In genomic region chr1:113874017-113874879, GRCh38 we compare ENCODE assay signal across 8 cellular contexts. TPM values are rescaled to one million over a fixed set of nuclear protein-coding genes. Genes with fewer than 3 reads are reported as not detected.
DNase-seq lines count a peak whose midpoint lies in the region; ATAC-seq and TF ChIP-seq lines count a peak whose summit lies in the region.

No MANE protein-coding gene starts in this region.

- H3K4me2 ChIP-seq in Loucy (ENCODE audit: low read depth, low read length, poor library complexity, severe bottlenecking) = peak overlapping the region; percentile 72
- H3K4me2 ChIP-seq in neural progenitor cell = no peak overlapping the region

- H3K36me3 ChIP-seq in Loucy (ENCODE audit: insufficient read depth, low read length) = no peaks in the 10 kb centered on the region
- no peaks in the 10 kb centered on the region for H3K36me3 ChIP-seq in neural progenitor cell
- H3K36me3 ChIP-seq in heart left ventricle = no peaks in the 10 kb centered on the region

- H3K9me3 ChIP-seq in Loucy (ENCODE audit: insufficient read depth, low read depth, low read length) = no peaks in the 10 kb centered on the region
- no peaks in the 10 kb centered on the region for H3K9me3 ChIP-seq in neural progenitor cell (ENCODE audit: low read depth)
- H3K9me3 ChIP-seq in heart left ventricle = no peaks in the 10 kb centered on the region

- H3K27me3 ChIP-seq in Loucy (ENCODE audit: insufficient read depth, low read length, poor library complexity, severe bottlenecking) (no peaks in the 10 kb centered on the region), neural progenitor cell (no peaks in the 10 kb centered on the region), heart left ventricle (no peaks in the 10 kb centered on the region)

- H3K79me2 ChIP-seq in Loucy (ENCODE audit: insufficient read depth, low read length) = peaks cover 22% of the 10 kb centered on the region
- H3K79me2 ChIP-seq in neural progenitor cell (ENCODE audit: low read depth) = no peaks in the 10 kb centered on the region

- H3K36me3 Mint-ChIP-seq in activated naive CD4-positive, alpha-beta T cell treated with anti-CD3 and anti-CD28 coated beads, Interleukin-2, amount 50 U/mL, for 72 hours = peaks cover 5 to 12% of the 10 kb centered on the region in 2 donors
- no peaks in the 10 kb centered on the region for H3K36me3 Mint-ChIP-seq in neural progenitor cell

- peak; percentile 14 for DNase-seq in ACHN
- DNase-seq in activated naive CD4-positive, alpha-beta T cell treated with anti-CD3 and anti-CD28 coated beads, Interleukin-2, amount 50 U/mL, for 72 hours (ENCODE audit: low spot score in 2 of 2) = no peak
- DNase-seq in neural progenitor cell (ENCODE audit: low spot score) = peak; percentile 9
- no peak for DNase-seq in heart left ventricle
- no peak for DNase-seq in NCI-H1092 treated with DMSO at 0.1 percent for 48 hours (lab: John Stamatoyannopoulos, UW)

- H3K9ac ChIP-seq in Loucy (ENCODE audit: low read depth, low read length, poor library complexity, severe bottlenecking) (peak overlapping the region; percentile 86), neural progenitor cell (no peak overlapping the region)

- ATAC-seq in GM18498 (IDR thresholded peaks at IDR 0.05; ENCODE audit: unreplicated experiment) = peak; percentile 35
- ATAC-seq in activated naive CD4-positive, alpha-beta T cell treated with anti-CD3 and anti-CD28 coated beads, Interleukin-2, amount 50 U/mL, for 72 hours = peak; percentile 57 to 71
- ATAC-seq in heart left ventricle = no peak
- ATAC-seq in GM19324 (IDR thresholded peaks at IDR 0.05; ENCODE audit: low FRiP score, unreplicated experiment) = no peak

- WGBS in heart left ventricle, 4 donors = 73 to 81% (median 78%) methylated on average over 1 of the region's 1 CpG

- no peak for TF ChIP-seq POLR2A in heart left ventricle (IDR thresholded peaks at IDR 0.05)

- H4K20me1 ChIP-seq in Loucy (ENCODE audit: insufficient read depth, low read length, poor library complexity, severe bottlenecking) (no peaks in the 10 kb centered on the region), neural progenitor cell (ENCODE audit: low read depth) (no peaks in the 10 kb centered on the region)

- peaks cover 0 to 6% of the 10 kb centered on the region in 2 donors for H3K9me3 Mint-ChIP-seq in activated naive CD4-positive, alpha-beta T cell treated with anti-CD3 and anti-CD28 coated beads, Interleukin-2, amount 50 U/mL, for 72 hours
- no peaks in the 10 kb centered on the region for H3K9me3 Mint-ChIP-seq in neural progenitor cell

- H3K4me3 ChIP-seq in Loucy (ENCODE audit: low read length, poor library complexity, severe bottlenecking) (peak overlapping the region; percentile 27), neural progenitor cell (no peak overlapping the region), heart left ventricle (no peak overlapping the region)

- peak overlapping the region; percentile 69 to 88 for H3K27ac Mint-ChIP-seq in activated naive CD4-positive, alpha-beta T cell treated with anti-CD3 and anti-CD28 coated beads, Interleukin-2, amount 50 U/mL, for 72 hours
- H3K27ac Mint-ChIP-seq in neural progenitor cell = no peak overlapping the region

- H3K27ac ChIP-seq in neural progenitor cell (no peak overlapping the region), heart left ventricle (peak overlapping the region in 1 of 12 donors; percentile 91)

- in situ Hi-C loops in ACHN (cut with HindIII; ENCODE audit: low pct_ligation_motif_present, low pct_unique_long_range_greater_than_20kb, low sequenced_read_pairs) = no loop called here

- peak overlapping the region; percentile 77; the same call in 1 of the 2 replicates for H2AFZ ChIP-seq in Loucy (ENCODE audit: low read length)
- H2AFZ ChIP-seq in neural progenitor cell (replicated peaks) = peak overlapping the region; percentile 61

- no peaks in the 10 kb centered on the region for H3K4me1 Mint-ChIP-seq in neural progenitor cell

- H3F3A ChIP-seq in Loucy (ENCODE audit: low read depth) (0 out of 2 replicates have a peak, but pooled peaks cover 2% of the 10 kb centered on the region), neural progenitor cell (ENCODE audit: low read depth) (no peaks in the 10 kb centered on the region)

- peaks cover 2% of the 10 kb centered on the region for H3K27me3 Mint-ChIP-seq in neural progenitor cell (ENCODE audit: insufficient read depth, low read depth)

- no peak overlapping the region for H3K4me3 Mint-ChIP-seq in neural progenitor cell

- H3K9me2 ChIP-seq in Loucy (replicated peaks; ENCODE audit: low read depth, low read length) = no peaks in the 10 kb centered on the region

- peaks cover 62% of the 10 kb centered on the region for H3K4me1 ChIP-seq in Loucy (ENCODE audit: insufficient read depth, low read length, poor library complexity, severe bottlenecking)
- no peaks in the 10 kb centered on the region for H3K4me1 ChIP-seq in neural progenitor cell
- H3K4me1 ChIP-seq in heart left ventricle = peaks cover 0 to 35% (median 0%) of the 10 kb centered on the region in 12 donors

- intact Hi-C loops in heart left ventricle (cut with DNase I) = no loop called here

- TF ChIP-seq CTCF in Loucy (conservative IDR thresholded peaks at IDR 0.05; ENCODE audit: low read length) = peak; percentile 75
- peak; percentile 35 for TF ChIP-seq CTCF in neural progenitor cell (IDR thresholded peaks at IDR 0.05)
- TF ChIP-seq CTCF in heart left ventricle (IDR thresholded peaks at IDR 0.05) = no peak

RNA-seq across cellular contexts. Expression of gene PTPN22, which starts 2.7 kb away (rescaled TPM):
- 10 to 100 TPM; 54.4 to 55.3 TPM for total RNA-seq in activated naive CD4-positive, alpha-beta T cell treated with anti-CD3 and anti-CD28 coated beads, Interleukin-2, amount 50 U/mL, for 72 hours
- not detected in 2 replicates for total RNA-seq in neural progenitor cell (ENCODE audit: low replicate concordance)
- 1 to 10 TPM in 2 of 9 donors, under 1 TPM in 7; 0.16 to 4.2 (median 0.60) TPM for total RNA-seq in heart left ventricle
- under 1 TPM; 0.21 to 0.23 TPM for polyA plus RNA-seq in heart left ventricle

RNA-seq across cellular contexts. Expression of gene BCL2L15, which starts 13.1 kb away (rescaled TPM):
- total RNA-seq in activated naive CD4-positive, alpha-beta T cell treated with anti-CD3 and anti-CD28 coated beads, Interleukin-2, amount 50 U/mL, for 72 hours = 1 to 10 TPM; 1.1 to 1.3 TPM
- 0.04 and 0.31 TPM in 2 replicates for total RNA-seq in neural progenitor cell (ENCODE audit: low replicate concordance)
- under 1 TPM in 4 of 9 donors, not detected in 5; 0.07 to 0.61 (median 0.38) TPM for total RNA-seq in heart left ventricle
- under 1 TPM; 0.01 to 0.08 TPM for polyA plus RNA-seq in heart left ventricle

RNA-seq across cellular contexts. Expression of gene AP4B1, which starts 30.4 kb away (rescaled TPM):
- total RNA-seq in activated naive CD4-positive, alpha-beta T cell treated with anti-CD3 and anti-CD28 coated beads, Interleukin-2, amount 50 U/mL, for 72 hours = 10 to 100 TPM; 58.9 to 71.6 TPM
- total RNA-seq in neural progenitor cell (ENCODE audit: low replicate concordance) = 13.1 and 27.7 TPM in 2 replicates
- total RNA-seq in heart left ventricle = 10 to 100 TPM in 6 of 9 donors, 1 to 10 TPM in 3; 7.3 to 17.2 (median 10.8) TPM
- 1 to 10 TPM; 7.5 to 9.4 TPM for polyA plus RNA-seq in heart left ventricle

RNA-seq across cellular contexts. Expression of gene DCLRE1B, which starts 30.9 kb away (rescaled TPM):
- total RNA-seq in activated naive CD4-positive, alpha-beta T cell treated with anti-CD3 and anti-CD28 coated beads, Interleukin-2, amount 50 U/mL, for 72 hours = 10 to 100 TPM; 15.9 to 21.8 TPM
- total RNA-seq in neural progenitor cell (ENCODE audit: low replicate concordance) (8.0 and 11.9 TPM in 2 replicates), heart left ventricle (1 to 10 TPM; 1.2 to 6.0 (median 2.2) TPM)
- polyA plus RNA-seq in heart left ventricle = 1 to 10 TPM in 1 of 2 donors, under 1 TPM in 1; 0.38 to 2.8 TPM

RNA-seq across cellular contexts. Expression of gene HIPK1, which starts 54.9 kb away (rescaled TPM):
- 10 to 100 TPM; 43.7 to 75.8 TPM for total RNA-seq in activated naive CD4-positive, alpha-beta T cell treated with anti-CD3 and anti-CD28 coated beads, Interleukin-2, amount 50 U/mL, for 72 hours
- total RNA-seq in neural progenitor cell (ENCODE audit: low replicate concordance) (37.1 and 41.3 TPM in 2 replicates), heart left ventricle (100 to 1,000 TPM in 1 of 9 donors, 10 to 100 TPM in 8; 41.8 to 102 (median 62.7) TPM)
- 10 to 100 TPM in 1 of 2 donors, 1 to 10 TPM in 1; 7.0 to 24.9 TPM for polyA plus RNA-seq in heart left ventricle

Comparison
In these comparisons a context has a peak if more than half of its experiments do, and no peak if none do; other contexts are left out.
1. DNase-seq: peak in ACHN (single experiment) and neural progenitor cell (single experiment); none in activated naive CD4-positive, alpha-beta T cell treated with anti-CD3 and anti-CD28 coated beads, Interleukin-2, amount 50 U/mL, for 72 hours (0 of 2), heart left ventricle (0 of 5) and NCI-H1092 treated with DMSO at 0.1 percent for 48 hours (single experiment).
2. ATAC-seq: peak in GM18498 (single experiment) and activated naive CD4-positive, alpha-beta T cell treated with anti-CD3 and anti-CD28 coated beads, Interleukin-2, amount 50 U/mL, for 72 hours (2 of 2); none in heart left ventricle (0 of 4) and GM19324 (single experiment).
3. CTCF ChIP-seq: peak in Loucy (single experiment) and neural progenitor cell (single experiment); none in heart left ventricle (0 of 12).
4. RNA of gene PTPN22, which starts 2.7 kb away (total RNA-seq): 54.4 to 55.3 TPM in activated naive CD4-positive, alpha-beta T cell treated with anti-CD3 and anti-CD28 coated beads, Interleukin-2, amount 50 U/mL, for 72 hours; 0.16 to 4.2 TPM in heart left ventricle and not detected in neural progenitor cell; every median in the first group is over 10 times any median in the second.